ENCODE assay signal across 13 cellular contexts in genomic region chr3:159200176-159200575, GRCh38.
A peak's percentile ranks its signal among the peaks of the same experiment; 100 is the strongest.
DNase-seq lines count a peak whose midpoint lies in the region; TF ChIP-seq lines count a peak whose summit lies in the region.
"Had no signal": no experiment of that assay in that cellular context is flagged by ENCODE, and none has a peak within 500 bp of the region (broad histone marks: within the 10 kb centered on the region; RNA-seq: fewer than 3 reads in every experiment).

No MANE protein-coding gene starts in this region.

- H3K27me3 ChIP-seq in fibroblast of lung (ENCODE audit: control insufficient read depth, insufficient read depth, low read length), result no peaks in the 10 kb centered on the region
- H3K27me3 ChIP-seq: right lobe of liver, tibial artery had no signal

- no peaks in the 10 kb centered on the region for H3K36me3 Mint-ChIP-seq in activated CD4-positive, alpha-beta T cell treated with anti-CD3 and anti-CD28 coated beads, Interleukin-2, amount 10 ng/mL, durations not matched to agents 24 days and 14 days (ENCODE audit: low read depth)

- no peaks in the 10 kb centered on the region for H3K4me1 Mint-ChIP-seq in activated CD4-positive, alpha-beta T cell treated with anti-CD3 and anti-CD28 coated beads, Interleukin-2, amount 10 ng/mL, durations not matched to agents 24 days and 14 days

- H3K4me2 ChIP-seq in fibroblast of lung (ENCODE audit: extremely low read depth, insufficient read depth, low read length), result no peak overlapping the region

- H3K4me1 ChIP-seq in fibroblast of lung (ENCODE audit: control insufficient read depth, extremely low read depth, insufficient read depth, low read length), result no peaks in the 10 kb centered on the region
- H3K4me1 ChIP-seq: right lobe of liver, tibial artery had no signal

- no peaks in the 10 kb centered on the region for H3K27me3 Mint-ChIP-seq in activated CD4-positive, alpha-beta T cell treated with anti-CD3 and anti-CD28 coated beads, Interleukin-2, amount 10 ng/mL, durations not matched to agents 24 days and 14 days

- TF ChIP-seq CTCF in fibroblast of lung (conservative IDR thresholded peaks at IDR 0.05 in 1 of 2, IDR thresholded peaks at IDR 0.05 in 1 of 2; ENCODE audit: low read depth in 1 of 2, low read length in 2 of 2), result no peak
- TF ChIP-seq CTCF in GM13976 (IDR thresholded peaks at IDR 0.05; ENCODE audit: borderline replicate concordance, control extremely low read depth, extremely low read depth, insufficient read depth, missing control alignments), result no peak

- no peak overlapping the region for H3K27ac ChIP-seq in fibroblast of lung (ENCODE audit: insufficient read depth, low read length)
- H3K27ac ChIP-seq: right lobe of liver, tibial artery had no signal

- no peaks in the 10 kb centered on the region for H3K9me3 ChIP-seq in fibroblast of lung (ENCODE audit: control insufficient read depth, insufficient read depth, low read depth, low read length)
- H3K9me3 ChIP-seq: right lobe of liver, tibial artery had no signal

- intact Hi-C loops in activated CD4-positive, alpha-beta T cell treated with anti-CD3 and anti-CD28 coated beads, Interleukin-2, amount 10 ng/mL, durations not matched to agents 24 days and 14 days (cut with micrococcal nuclease), result no loop called here

- no peak overlapping the region for H3K9ac ChIP-seq in fibroblast of lung (ENCODE audit: insufficient read depth, low read length)

- H4K20me1 ChIP-seq in fibroblast of lung (ENCODE audit: control insufficient read depth, extremely low read depth, insufficient read depth, low read length), result no peaks in the 10 kb centered on the region

- H3K27ac Mint-ChIP-seq in activated CD4-positive, alpha-beta T cell treated with anti-CD3 and anti-CD28 coated beads, Interleukin-2, amount 10 ng/mL, durations not matched to agents 24 days and 14 days, result no peak overlapping the region

- DNase-seq in NCI-H510A treated with DMSO at 0.1 percent for 48 hours (lab: John Stamatoyannopoulos, UW) (peak; percentile 13), NCI-H510A (lab: John Stamatoyannopoulos, UW) (no peak), RPMI7951 (ENCODE audit: low read depth) (peak; percentile 98), fibroblast of lung (ENCODE audit: low read depth in 2 of 2) (peak in 1 of 2 donors; percentile 97), stromal cell of bone marrow (ENCODE audit: low read depth) (peak; percentile 55), GM13976 (ENCODE audit: low spot score) (no peak), T-helper 2 cell (no peak)
- DNase-seq in activated CD4-positive, alpha-beta T cell treated with anti-CD3 and anti-CD28 coated beads, Interleukin-2, amount 10 ng/mL, durations not matched to agents 24 days and 14 days, result no peak
- DNase-seq: 8988T, aorta, DND-41, right lobe of liver, tibial artery had no signal

- no peaks in the 10 kb centered on the region for H3K79me2 ChIP-seq in fibroblast of lung (ENCODE audit: control insufficient read depth, insufficient read depth, low read length)

- no peak overlapping the region for H3K4me3 ChIP-seq in fibroblast of lung (replicated peaks in 1 of 4; ENCODE audit: control extremely low read depth in 1 of 4, insufficient read depth in 1 of 4, low read depth in 3 of 4, low read length in 4 of 4)
- H3K4me3 ChIP-seq: right lobe of liver, tibial artery had no signal

- in situ Hi-C loops in GM13976 (cut with MboI; ENCODE audit: low sequenced_read_pairs, unreplicated experiment), result no loop called here

- H3K9me3 Mint-ChIP-seq in activated CD4-positive, alpha-beta T cell treated with anti-CD3 and anti-CD28 coated beads, Interleukin-2, amount 10 ng/mL, durations not matched to agents 24 days and 14 days, result no peaks in the 10 kb centered on the region

- H3K4me3 Mint-ChIP-seq in activated CD4-positive, alpha-beta T cell treated with anti-CD3 and anti-CD28 coated beads, Interleukin-2, amount 10 ng/mL, durations not matched to agents 24 days and 14 days, result no peak overlapping the region

- peak overlapping the region; percentile 9 for H2AFZ ChIP-seq in fibroblast of lung (ENCODE audit: low read length)

- H3K36me3 ChIP-seq in fibroblast of lung (ENCODE audit: control insufficient read depth, insufficient read depth, low read length), result no peaks in the 10 kb centered on the region
- H3K36me3 ChIP-seq: right lobe of liver, tibial artery had no signal

Comparison
In these comparisons a context has a peak if more than half of its experiments do, and no peak if none do; other contexts are left out.
1. DNase-seq: peak in NCI-H510A treated with DMSO at 0.1 percent for 48 hours (single experiment), RPMI7951 (single experiment) and stromal cell of bone marrow (single experiment); none in NCI-H510A (single experiment), GM13976 (single experiment), T-helper 2 cell (0 of 5) and activated CD4-positive, alpha-beta T cell treated with anti-CD3 and anti-CD28 coated beads, Interleukin-2, amount 10 ng/mL, durations not matched to agents 24 days and 14 days (single experiment).